19 cellular contexts compared by ENCODE assay signal in the genomic region with DNA sequence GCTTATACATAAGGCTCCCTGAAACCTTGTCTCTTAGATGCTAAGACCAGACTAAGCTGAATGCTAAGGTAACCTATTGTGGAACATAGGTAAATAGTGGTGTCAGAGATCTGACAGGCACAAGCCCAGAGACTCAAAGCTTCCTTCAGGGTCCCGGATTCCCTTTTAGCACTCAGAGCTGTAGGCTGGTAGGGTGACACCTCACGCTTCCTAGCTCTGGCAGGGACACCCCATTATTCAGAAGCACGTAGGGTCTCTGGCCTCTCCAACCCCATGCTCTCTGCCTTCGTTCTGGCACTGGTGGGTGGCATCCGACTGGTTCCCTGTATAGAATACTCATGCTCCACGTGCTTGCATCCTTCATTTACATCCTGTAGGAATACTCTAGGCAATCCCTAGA.
DNase-seq lines count a peak whose midpoint lies in the region; ATAC-seq and TF ChIP-seq lines count a peak whose summit lies in the region.
"Had no signal": no experiment of that assay in that cellular context is flagged by ENCODE, and none has a peak within 500 bp of the region (broad histone marks: within the 10 kb centered on the region; RNA-seq: fewer than 3 reads in every experiment).

No MANE protein-coding gene starts in this region.

- CTCF ChIA-PET in CD4-positive, alpha-beta memory T cell (lab: Charles Lee; ENCODE audit: partially characterized antibody), result interaction anchor here (1.1 to 3.0 kb wide), 8 partner anchors 8 to 43 kb away, joined by 3 to 15 read pairs (median 4); no protein-coding TSS in a partner anchor

- DNase-seq in CD4-positive, CD25-positive, alpha-beta regulatory T cell, result no peak
- DNase-seq in CD4-positive, alpha-beta memory T cell, result no peak
- DNase-seq in esophagus squamous epithelium (lab: John Stamatoyannopoulos, UW), result no peak
- DNase-seq in GM19238 (ENCODE audit: insufficient read length, low spot score), result no peak
- DNase-seq in hepatocyte (ENCODE audit: low spot score), result no peak
- DNase-seq: BE2C; DMS153; IMR-90; NCI-H1105 treated with DMSO at 0.1 percent for 48 hours; NCI-H2029 treated with DMSO at 0.1 percent for 48 hours; NCI-H226; NCI-H510A treated with DMSO at 0.1 percent for 48 hours; NCI-H774; NK-92 treated with Interleukin-12 subunit alpha and Interleukin-12 subunit beta, amount 100 ng/mL, for 24 hours; Peyer's patch had no signal

- H4K20me1 ChIP-seq in hepatocyte (ENCODE audit: insufficient read depth, poor library complexity, severe bottlenecking), result no peaks in the 10 kb centered on the region

- H3K27ac ChIP-seq in CD4-positive, CD25-positive, alpha-beta regulatory T cell (ENCODE audit: insufficient read depth, low read length, poor library complexity, severe bottlenecking), result no peak overlapping the region
- H3K27ac ChIP-seq in CD4-positive, alpha-beta memory T cell (ENCODE audit: low read depth, low read length), result no peak overlapping the region
- H3K27ac ChIP-seq in esophagus squamous epithelium (peak overlapping the region; percentile 51 to 86 (median 76)), stomach smooth muscle (ENCODE audit: low read length) (peak overlapping the region; percentile 1), hepatocyte (no peak overlapping the region)
- H3K27ac ChIP-seq: KMS-11, Peyer's patch had no signal

- H3K36me3 ChIP-seq in CD4-positive, CD25-positive, alpha-beta regulatory T cell (ENCODE audit: control insufficient read depth, insufficient read depth, low read length), result peaks cover 24% of the 10 kb centered on the region
- H3K36me3 ChIP-seq in CD4-positive, alpha-beta memory T cell (ENCODE audit: insufficient read depth, low read length), result peaks cover 11% of the 10 kb centered on the region
- H3K36me3 ChIP-seq in esophagus squamous epithelium (peaks cover 0 to 9% (median 0%) of the 10 kb centered on the region in 3 donors), stomach smooth muscle (ENCODE audit: control insufficient read depth in 2 of 2, insufficient read depth in 2 of 2, low read length in 2 of 2) (peaks cover 0 to 3% of the 10 kb centered on the region in 2 donors), hepatocyte (replicated peaks; ENCODE audit: insufficient read depth, low read depth) (no peaks in the 10 kb centered on the region)
- H3K36me3 ChIP-seq: BE2C, Peyer's patch had no signal

- peaks cover 22 to 88% (median 53%) of the 10 kb centered on the region in 4 donors for H3K4me1 Mint-ChIP-seq in CD4-positive, CD25-positive, alpha-beta regulatory T cell
- peaks cover 57 to 90% (median 73%) of the 10 kb centered on the region in 4 donors for H3K4me1 Mint-ChIP-seq in CD4-positive, alpha-beta memory T cell

- H3K36me3 Mint-ChIP-seq in CD4-positive, CD25-positive, alpha-beta regulatory T cell, result peaks cover 26% of the 10 kb centered on the region
- peaks cover 28 to 53% of the 10 kb centered on the region in 2 donors for H3K36me3 Mint-ChIP-seq in CD4-positive, alpha-beta memory T cell

- intact Hi-C loops in CD4-positive, alpha-beta memory T cell (cut with micrococcal nuclease), result no loop called here
- intact Hi-C loops in esophagus squamous epithelium (cut with DNase I), result no loop called here

- no peak overlapping the region for H3K4me2 ChIP-seq in hepatocyte
- H3K4me2 ChIP-seq: KMS-11 had no signal

- H3K79me2 ChIP-seq in hepatocyte, result peaks cover 8% of the 10 kb centered on the region

- ATAC-seq in CD4-positive, CD25-positive, alpha-beta regulatory T cell (ENCODE audit: low read depth in 2 of 2), result no peak
- ATAC-seq in HG02759 (IDR thresholded peaks at IDR 0.05; ENCODE audit: unreplicated experiment), result no peak
- ATAC-seq: SK-N-SH treated with all-trans-retinoic acid at 6 μM for 48 hours had no signal

- H2AFZ ChIP-seq in hepatocyte, result no peak overlapping the region

- peak overlapping the region in 2 of 3 donors; percentile 12 to 80 for H3K27ac Mint-ChIP-seq in CD4-positive, CD25-positive, alpha-beta regulatory T cell
- H3K27ac Mint-ChIP-seq in CD4-positive, alpha-beta memory T cell, result peak overlapping the region in 4 of 7 donors; percentile 39 to 75 (median 50)

- WGBS in esophagus squamous epithelium, 2 donors, result 70% methylated on average over 6 of the region's 6 CpGs
- WGBS in hepatocyte (ENCODE audit: low lambda C conversion rate, missing lambda C conversion rate), result 90% methylated on average over 6 of the region's 6 CpGs

- H3K9me3 Mint-ChIP-seq in CD4-positive, CD25-positive, alpha-beta regulatory T cell, result no peaks in the 10 kb centered on the region
- no peaks in the 10 kb centered on the region for H3K9me3 Mint-ChIP-seq in CD4-positive, alpha-beta memory T cell

- no peak overlapping the region for H3K9ac ChIP-seq in stomach smooth muscle (ENCODE audit: low read length in 2 of 2)
- H3K9ac ChIP-seq: KMS-11 had no signal

- TF ChIP-seq CTCF in esophagus squamous epithelium (IDR thresholded peaks at IDR 0.05) (no peak), hepatocyte (IDR thresholded peaks at IDR 0.05; ENCODE audit: poor library complexity) (no peak)

- no peak for TF ChIP-seq POLR2A in esophagus squamous epithelium (IDR thresholded peaks at IDR 0.05)

- H3K4me1 ChIP-seq in CD4-positive, CD25-positive, alpha-beta regulatory T cell (ENCODE audit: control insufficient read depth, insufficient read depth, low read length, poor library complexity, severe bottlenecking), result peaks cover 3% of the 10 kb centered on the region
- peaks cover 68% of the 10 kb centered on the region for H3K4me1 ChIP-seq in CD4-positive, alpha-beta memory T cell (ENCODE audit: insufficient read depth, low read length)
- H3K4me1 ChIP-seq in esophagus squamous epithelium (peaks cover 51 to 93% (median 53%) of the 10 kb centered on the region in 3 donors), stomach smooth muscle (ENCODE audit: control insufficient read depth, insufficient read depth, low read length) (peaks cover 46% of the 10 kb centered on the region), hepatocyte (ENCODE audit: insufficient read depth) (peaks cover 5% of the 10 kb centered on the region)
- H3K4me1 ChIP-seq: BE2C had no signal

- peak overlapping the region in 1 of 4 donors; percentile 27 for H3K4me3 Mint-ChIP-seq in CD4-positive, CD25-positive, alpha-beta regulatory T cell
- H3K4me3 Mint-ChIP-seq in CD4-positive, alpha-beta memory T cell, result no peak overlapping the region

- H3K4me3 ChIP-seq in CD4-positive, CD25-positive, alpha-beta regulatory T cell (ENCODE audit: low read depth, low read length), result no peak overlapping the region
- no peak overlapping the region for H3K4me3 ChIP-seq in CD4-positive, alpha-beta memory T cell (ENCODE audit: low read length in 2 of 2)
- H3K4me3 ChIP-seq in esophagus squamous epithelium (no peak overlapping the region), stomach smooth muscle (ENCODE audit: low read length in 2 of 2) (no peak overlapping the region), hepatocyte (no peak overlapping the region)
- H3K4me3 ChIP-seq: Peyer's patch had no signal

- POLR2A ChIA-PET in CD4-positive, alpha-beta memory T cell (lab: Charles Lee; ENCODE audit: partially characterized antibody), result interaction anchor here (0.8 to 1.6 kb wide), 3 partner anchors 9 to 19 kb away, joined by 3 to 6 read pairs (median 4); no protein-coding TSS in a partner anchor

- H3K27me3 ChIP-seq in CD4-positive, CD25-positive, alpha-beta regulatory T cell (ENCODE audit: control insufficient read depth, insufficient read depth, low read length), result no peaks in the 10 kb centered on the region
- no peaks in the 10 kb centered on the region for H3K27me3 ChIP-seq in CD4-positive, alpha-beta memory T cell (ENCODE audit: insufficient read depth, low read length)
- H3K27me3 ChIP-seq in esophagus squamous epithelium, result no peaks in the 10 kb centered on the region
- H3K27me3 ChIP-seq in stomach smooth muscle (ENCODE audit: control insufficient read depth in 1 of 2, insufficient read depth in 2 of 2, low read length in 2 of 2), result no peaks in the 10 kb centered on the region
- H3K27me3 ChIP-seq in hepatocyte, result no peaks in the 10 kb centered on the region
- H3K27me3 ChIP-seq: BE2C, Peyer's patch had no signal

- no peaks in the 10 kb centered on the region for H3K27me3 Mint-ChIP-seq in CD4-positive, CD25-positive, alpha-beta regulatory T cell
- no peaks in the 10 kb centered on the region for H3K27me3 Mint-ChIP-seq in CD4-positive, alpha-beta memory T cell

- no peaks in the 10 kb centered on the region for H3K9me3 ChIP-seq in CD4-positive, CD25-positive, alpha-beta regulatory T cell (ENCODE audit: control insufficient read depth in 2 of 2, low read length in 2 of 2)
- no peaks in the 10 kb centered on the region for H3K9me3 ChIP-seq in CD4-positive, alpha-beta memory T cell (ENCODE audit: control insufficient read depth in 1 of 2, low read length in 2 of 2)
- H3K9me3 ChIP-seq in esophagus squamous epithelium, result no peaks in the 10 kb centered on the region
- H3K9me3 ChIP-seq in stomach smooth muscle (ENCODE audit: control insufficient read depth in 2 of 2, low read length in 2 of 2), result no peaks in the 10 kb centered on the region
- no peaks in the 10 kb centered on the region for H3K9me3 ChIP-seq in hepatocyte (ENCODE audit: low read depth)
- H3K9me3 ChIP-seq: BE2C, Peyer's patch had no signal

- no peaks in the 10 kb centered on the region for H3K9me2 ChIP-seq in hepatocyte (replicated peaks; ENCODE audit: insufficient read depth)

Comparison
In these comparisons a context has a peak if more than half of its experiments do, and no peak if none do; other contexts are left out.
1. H3K27ac ChIP-seq: peak in esophagus squamous epithelium (4 of 4) and stomach smooth muscle (single experiment); none in CD4-positive, CD25-positive, alpha-beta regulatory T cell (single experiment), CD4-positive, alpha-beta memory T cell (single experiment) and hepatocyte (single experiment).